Comparison of ENCODE assay signal across 10 cellular contexts in the genomic region with DNA sequence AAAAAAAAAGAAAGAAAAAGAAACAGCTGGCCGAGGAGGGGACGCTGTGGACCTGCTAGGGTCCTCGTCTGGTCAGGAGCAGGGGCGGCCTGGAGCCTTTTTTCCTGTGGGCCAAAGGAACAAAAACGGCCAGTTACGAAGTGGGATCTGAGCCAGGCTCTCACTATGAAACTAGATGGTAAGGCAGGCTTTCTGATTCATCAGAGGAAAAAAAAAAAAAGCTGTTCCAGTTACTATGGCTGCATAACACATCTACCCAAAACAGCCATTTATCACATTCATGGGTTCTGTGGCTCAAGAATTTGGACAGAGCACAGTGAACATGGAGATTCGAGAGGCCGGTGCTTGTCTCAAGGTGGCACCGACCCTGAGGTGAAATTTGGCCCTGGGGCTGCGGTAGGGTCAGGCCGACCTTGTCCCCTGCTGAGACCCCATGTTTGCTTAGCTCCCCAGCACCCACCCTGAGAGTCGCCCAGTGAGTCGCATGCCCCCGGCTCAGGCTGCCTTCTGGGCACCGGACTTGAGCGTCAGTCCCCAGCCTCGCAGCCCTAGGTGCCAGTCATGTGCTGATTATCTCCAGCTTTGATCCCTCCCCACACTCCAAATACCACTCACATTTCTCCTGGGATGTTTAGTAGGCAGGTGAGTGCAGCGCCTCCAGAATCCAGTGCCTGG. TPM values are rescaled to one million over a fixed set of nuclear protein-coding genes. Genes with fewer than 3 reads are reported as not detected.
A peak's percentile ranks its signal among the peaks of the same experiment; 100 is the strongest.
DNase-seq lines count a peak whose midpoint lies in the region; ATAC-seq and TF ChIP-seq lines count a peak whose summit lies in the region.
"Had no signal": no experiment of that assay in that cellular context is flagged by ENCODE, and none has a peak within 500 bp of the region (broad histone marks: within the 10 kb centered on the region; RNA-seq: fewer than 3 reads in every experiment).

No MANE protein-coding gene starts in this region.

- H3K4me3 ChIP-seq in coronary artery: peak overlapping the region; percentile 37
- H3K4me3 ChIP-seq in transverse colon: no peak overlapping the region
- no peak overlapping the region for H3K4me3 ChIP-seq in MM.1S (ENCODE audit: low read length)
- H3K4me3 ChIP-seq: Peyer's patch had no signal

- no peaks in the 10 kb centered on the region for H4K20me1 ChIP-seq in MM.1S (ENCODE audit: insufficient read depth, low read length)

- peak; percentile 31 for ATAC-seq in left colon

- CTCF ChIA-PET in GM10248 (lab: Yijun Ruan, JAX): no interaction called here

- no peaks in the 10 kb centered on the region for H3K36me3 ChIP-seq in transverse colon
- no peaks in the 10 kb centered on the region for H3K36me3 ChIP-seq in MM.1S (replicated peaks; ENCODE audit: insufficient read depth, low read length)
- H3K36me3 ChIP-seq: Peyer's patch had no signal

- H3K9ac ChIP-seq in MM.1S (ENCODE audit: low read length): no peak overlapping the region

- DNase-seq in M059J (ENCODE audit: low read depth): peak; percentile 87
- DNase-seq in coronary artery (ENCODE audit: low spot score): no peak
- no peak for DNase-seq in left colon
- no peak for DNase-seq in transverse colon
- no peak for DNase-seq in NCI-H2081 (lab: John Stamatoyannopoulos, UW)
- no peak for DNase-seq in GM10248 (ENCODE audit: extremely low spot score)
- DNase-seq in MM.1S: no peak
- DNase-seq: Karpas-422 had no signal

- TF ChIP-seq CTCF in coronary artery (IDR thresholded peaks at IDR 0.05) (no peak), transverse colon (IDR thresholded peaks at IDR 0.05) (no peak), GM10248 (IDR thresholded peaks at IDR 0.05; ENCODE audit: control extremely low read depth, extremely low read depth, low read depth, missing control alignments) (no peak), MM.1S (IDR thresholded peaks at IDR 0.05; ENCODE audit: low read length) (no peak)

- POLR2A ChIA-PET in GM10248 (lab: Yijun Ruan, JAX): interaction anchor here (0.7 kb wide), 1 partner anchor 24 kb away, joined by 4 read pairs; no protein-coding TSS in a partner anchor

- WGBS in transverse colon (ENCODE audit: low coverage in 1 of 2), 2 donors: 34 to 60% methylated on average over 5 to 18 of the region's 18 CpGs

- no peaks in the 10 kb centered on the region for H3F3A ChIP-seq in MM.1S (ENCODE audit: insufficient read depth, low read length)

- no peak overlapping the region for H2AFZ ChIP-seq in MM.1S (ENCODE audit: low read length)

- H3K9me3 ChIP-seq in transverse colon (no peaks in the 10 kb centered on the region), MM.1S (replicated peaks; ENCODE audit: insufficient read depth, low read length) (no peaks in the 10 kb centered on the region)
- H3K9me3 ChIP-seq: neutrophil, Peyer's patch had no signal

- H3K27ac ChIP-seq in coronary artery (peak overlapping the region; percentile 54 to 86), transverse colon (peak overlapping the region; percentile 79 to 89 (median 83)), MM.1S (ENCODE audit: low read length) (no peak overlapping the region)
- H3K27ac ChIP-seq: neutrophil had no signal

- H3K4me1 ChIP-seq in transverse colon: peaks cover 13 to 29% (median 21%) of the 10 kb centered on the region in 4 donors
- no peaks in the 10 kb centered on the region for H3K4me1 ChIP-seq in MM.1S (ENCODE audit: low read length)

- H3K27me3 ChIP-seq in transverse colon (no peaks in the 10 kb centered on the region), MM.1S (replicated peaks; ENCODE audit: insufficient read depth, low read length) (no peaks in the 10 kb centered on the region)
- H3K27me3 ChIP-seq: neutrophil, Peyer's patch had no signal

- in situ Hi-C loops in transverse colon (cut with MboI; ENCODE audit: low pct_ligation_motif_present in 1 of 4, low pct_unique_long_range_greater_than_20kb in 1 of 4, low sequenced_read_pairs in 3 of 4): no loop called here

- intact Hi-C loops in left colon (cut with DNase I, micrococcal nuclease) (loop anchor here in 1 of 2 donors (10.0 kb wide), 1 partner anchor 58 kb away; no protein-coding TSS in a partner anchor), transverse colon (cut with DNase I; ENCODE audit: low total_unique reads) (loop anchor here (5.0 kb wide), 1 partner anchor 56 kb away; no protein-coding TSS in a partner anchor)

- no peaks in the 10 kb centered on the region for H3K79me2 ChIP-seq in MM.1S (ENCODE audit: low read length)

- no peak for TF ChIP-seq EP300 in transverse colon (IDR thresholded peaks at IDR 0.05; ENCODE audit: low read depth)

- TF ChIP-seq POLR2A in transverse colon (IDR thresholded peaks at IDR 0.05): no peak

- no peak overlapping the region for H3K4me2 ChIP-seq in MM.1S (ENCODE audit: low read depth, low read length)

- H3K9me2 ChIP-seq in MM.1S (replicated peaks; ENCODE audit: insufficient read depth, low read length): no peaks in the 10 kb centered on the region

RNA-seq across cellular contexts. Expression of a gene that starts 34.2 kb away (rescaled TPM):
- total RNA-seq in M059J (2014; rRNA removed; shearing (Covaris generic)): not detected in 2 replicates
- total RNA-seq in left colon (not detected), transverse colon (not detected)
- total RNA-seq: Peyer's patch had no signal

RNA-seq across cellular contexts. Expression of a gene that starts 42.9 kb away (rescaled TPM):
- 3.3 and 9.4 TPM in 2 replicates for total RNA-seq in M059J (2014; rRNA removed; shearing (Covaris generic))
- total RNA-seq in left colon (10 to 100 TPM; 17.5 to 20.8 TPM), transverse colon (100 to 1,000 TPM in 2 of 4 donors, 10 to 100 TPM in 2; 25.2 to 195 (median 111) TPM)

RNA-seq across cellular contexts. Expression of a gene that starts 42.9 kb away (rescaled TPM):
- 59.6 and 75.3 TPM in 2 replicates for total RNA-seq in M059J (2014; rRNA removed; shearing (Covaris generic))
- total RNA-seq in left colon (10 to 100 TPM; 71.7 to 87.8 TPM), transverse colon (100 to 1,000 TPM in 1 of 4 donors, 10 to 100 TPM in 2, 1 to 10 TPM in 1; 9.0 to 121 (median 52.8) TPM)
